8 cellular contexts compared by ENCODE assay signal in the genomic region with DNA sequence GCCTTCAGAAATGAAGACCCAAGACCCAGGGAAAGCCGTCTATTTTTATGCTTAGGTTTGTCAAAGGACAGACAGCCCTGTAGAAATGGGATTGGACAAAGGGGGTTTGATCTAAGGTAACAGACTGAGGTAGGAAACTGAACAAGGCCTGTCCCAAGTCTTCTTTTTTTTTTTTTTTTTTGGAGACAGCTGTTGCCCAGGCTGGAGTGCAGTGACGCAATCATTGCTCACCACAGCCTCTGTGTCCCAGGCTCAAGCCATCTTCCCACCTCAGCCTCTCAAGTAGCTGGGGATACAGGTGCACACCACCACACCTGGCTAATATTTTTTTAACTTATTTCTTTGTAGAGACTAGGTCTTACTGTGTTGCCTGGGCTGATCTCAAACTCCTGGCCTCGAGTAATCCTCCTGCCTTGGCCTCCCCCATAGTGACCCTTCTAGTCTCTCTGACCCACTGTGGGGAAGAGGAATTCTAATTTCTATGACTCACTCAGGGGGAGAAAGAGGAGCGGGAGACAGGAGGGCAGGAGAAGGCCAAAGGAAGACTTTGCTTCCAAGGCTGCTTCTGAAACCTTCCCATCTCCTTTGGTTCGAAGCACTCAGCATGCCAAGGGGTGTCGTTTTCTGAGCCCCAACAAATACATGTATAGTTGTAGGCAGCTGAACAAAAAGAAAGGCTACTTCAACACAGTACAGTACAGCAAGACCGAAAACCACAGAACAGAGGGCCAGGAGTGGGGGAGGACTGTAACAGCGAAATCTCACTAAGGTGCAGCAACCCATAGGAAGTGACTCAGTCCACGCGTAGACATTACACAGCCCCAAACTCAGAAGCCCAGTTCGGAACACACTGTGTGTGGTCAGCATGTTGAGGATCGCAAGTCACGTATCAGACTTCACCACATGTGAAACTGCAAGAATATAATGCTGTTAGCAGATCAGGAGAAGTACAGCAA. TPM values are rescaled to one million over a fixed set of nuclear protein-coding genes. Genes with fewer than 3 reads are reported as not detected.
DNase-seq lines count a peak whose midpoint lies in the region; ATAC-seq and TF ChIP-seq lines count a peak whose summit lies in the region.

No MANE protein-coding gene starts in this region.

- H3K27ac ChIP-seq in CD8-positive, alpha-beta T cell (ENCODE audit: low read depth, low read length): peak overlapping the region; percentile 15
- no peak overlapping the region for H3K27ac ChIP-seq in coronary artery

- H3K4me3 ChIP-seq in CD8-positive, alpha-beta T cell (ENCODE audit: low read depth, low read length): no peak overlapping the region
- no peak overlapping the region for H3K4me3 ChIP-seq in coronary artery

- peak; percentile 15 to 79 (median 65) for DNase-seq in CD8-positive, alpha-beta T cell
- peak; percentile 75 to 82 for DNase-seq in Kasumi-1 (lab: John Stamatoyannopoulos, UW)
- peak; percentile 53 for DNase-seq in activated CD8-positive, alpha-beta memory T cell treated with anti-CD3 and anti-CD28 coated beads, Interleukin-2, amount 50 U/mL, for 1 hour (ENCODE audit: extremely low read depth)
- no peak for DNase-seq in left cardiac atrium
- DNase-seq in stimulated activated effector memory CD8-positive, alpha-beta T cell treated with anti-CD3 and anti-CD28 coated beads, Interleukin-12 subunit alpha, Interleukin-12 subunit beta, amount 100 ng/mL, for 72 hours (ENCODE audit: low spot score in 2 of 2): peak; percentile 57 to 88
- DNase-seq in coronary artery (ENCODE audit: low spot score): no peak
- DNase-seq in NCI-H510A (lab: John Stamatoyannopoulos, UW): no peak

- ATAC-seq in CD8-positive, alpha-beta T cell: peak; percentile 82
- ATAC-seq in GM21529 (IDR thresholded peaks at IDR 0.05; ENCODE audit: unreplicated experiment) (peak; percentile 83), left cardiac atrium (peak; percentile 7 to 53)
- ATAC-seq in stimulated activated effector memory CD8-positive, alpha-beta T cell treated with anti-CD3 and anti-CD28 coated beads, Interleukin-12 subunit alpha, Interleukin-12 subunit beta, amount 100 ng/mL, for 72 hours: peak; percentile 99

- peak overlapping the region; percentile 19 for H3K4me3 Mint-ChIP-seq in CD8-positive, alpha-beta T cell
- peak overlapping the region; percentile 41 for H3K4me3 Mint-ChIP-seq in stimulated activated effector memory CD8-positive, alpha-beta T cell treated with anti-CD3 and anti-CD28 coated beads, Interleukin-12 subunit alpha, Interleukin-12 subunit beta, amount 100 ng/mL, for 72 hours

- TF ChIP-seq CTCF in CD8-positive, alpha-beta T cell (IDR thresholded peaks at IDR 0.05): no peak
- TF ChIP-seq CTCF in coronary artery (IDR thresholded peaks at IDR 0.05): no peak

- no peaks in the 10 kb centered on the region for H3K9me3 ChIP-seq in CD8-positive, alpha-beta T cell (ENCODE audit: low read length)

- POLR2A ChIA-PET in CD8-positive, alpha-beta T cell (lab: Charles Lee): interaction anchor here (0.6 to 2.5 kb wide), 6 partner anchors 9 to 85 kb away, joined by 3 to 14 read pairs (median 4); no protein-coding TSS in a partner anchor

- H3K27me3 ChIP-seq in CD8-positive, alpha-beta T cell (ENCODE audit: insufficient read depth, low read length): no peaks in the 10 kb centered on the region

- peak overlapping the region; percentile 92 for H3K27ac Mint-ChIP-seq in CD8-positive, alpha-beta T cell
- peak overlapping the region; percentile 48 for H3K27ac Mint-ChIP-seq in stimulated activated effector memory CD8-positive, alpha-beta T cell treated with anti-CD3 and anti-CD28 coated beads, Interleukin-12 subunit alpha, Interleukin-12 subunit beta, amount 100 ng/mL, for 72 hours

- intact Hi-C loops in CD8-positive, alpha-beta T cell (cut with DNase I, micrococcal nuclease): loop anchor here in 1 of 2 experiments (1.0 to 2.0 kb wide), 2 partner anchors 10 to 18 kb away; no protein-coding TSS in a partner anchor
- intact Hi-C loops in left cardiac atrium (cut with DNase I): no loop called here

- H3K27me3 Mint-ChIP-seq in CD8-positive, alpha-beta T cell (ENCODE audit: low read depth): no peaks in the 10 kb centered on the region

- H3K4me1 ChIP-seq in CD8-positive, alpha-beta T cell (ENCODE audit: insufficient read depth, low read length): peaks cover 60% of the 10 kb centered on the region

- CTCF ChIA-PET in CD8-positive, alpha-beta T cell (lab: Charles Lee): interaction anchor here (1.1 to 2.0 kb wide), 5 partner anchors 18 to 426 kb away, joined by 3 to 8 read pairs (median 5); no protein-coding TSS in a partner anchor

- H3K4me1 Mint-ChIP-seq in CD8-positive, alpha-beta T cell (ENCODE audit: low read depth): peaks cover 69% of the 10 kb centered on the region
- H3K4me1 Mint-ChIP-seq in stimulated activated effector memory CD8-positive, alpha-beta T cell treated with anti-CD3 and anti-CD28 coated beads, Interleukin-12 subunit alpha, Interleukin-12 subunit beta, amount 100 ng/mL, for 72 hours: peaks cover 74% of the 10 kb centered on the region

- peaks cover 76% of the 10 kb centered on the region for H3K36me3 ChIP-seq in CD8-positive, alpha-beta T cell (ENCODE audit: insufficient read depth, low read length)

- H3K36me3 Mint-ChIP-seq in CD8-positive, alpha-beta T cell: peaks cover 92% of the 10 kb centered on the region
- H3K36me3 Mint-ChIP-seq in stimulated activated effector memory CD8-positive, alpha-beta T cell treated with anti-CD3 and anti-CD28 coated beads, Interleukin-12 subunit alpha, Interleukin-12 subunit beta, amount 100 ng/mL, for 72 hours: peaks cover 99% of the 10 kb centered on the region

- no peaks in the 10 kb centered on the region for H3K9me3 Mint-ChIP-seq in CD8-positive, alpha-beta T cell
- no peaks in the 10 kb centered on the region for H3K9me3 Mint-ChIP-seq in stimulated activated effector memory CD8-positive, alpha-beta T cell treated with anti-CD3 and anti-CD28 coated beads, Interleukin-12 subunit alpha, Interleukin-12 subunit beta, amount 100 ng/mL, for 72 hours

RNA-seq across cellular contexts. Expression of gene TMA7B, which starts 0.9 kb away (rescaled TPM):
- 10 to 100 TPM in 1 of 2 experiments, 1 to 10 TPM in 1; 9.0 to 12.0 TPM for total RNA-seq in CD8-positive, alpha-beta T cell
- total RNA-seq in left cardiac atrium: not detected

RNA-seq across cellular contexts. Expression of gene FAM83F, which starts 33.7 kb away (rescaled TPM):
- 10 to 100 TPM; 17.6 to 23.5 TPM for total RNA-seq in CD8-positive, alpha-beta T cell
- 1 to 10 TPM; 2.2 to 2.4 TPM for total RNA-seq in left cardiac atrium

Comparison
In these comparisons a context has a peak if more than half of its experiments do, and no peak if none do; other contexts are left out.
1. ATAC-seq: peak in every context shown above with its lines; median percentile 99 in stimulated activated effector memory CD8-positive, alpha-beta T cell treated with anti-CD3 and anti-CD28 coated beads, Interleukin-12 subunit alpha, Interleukin-12 subunit beta, amount 100 ng/mL, for 72 hours; 83 in GM21529; 82 in CD8-positive, alpha-beta T cell; 30 in left cardiac atrium.
2. DNase-seq: peak in CD8-positive, alpha-beta T cell (7 of 7), Kasumi-1 (2 of 2), activated CD8-positive, alpha-beta memory T cell treated with anti-CD3 and anti-CD28 coated beads, Interleukin-2, amount 50 U/mL, for 1 hour (single experiment) and stimulated activated effector memory CD8-positive, alpha-beta T cell treated with anti-CD3 and anti-CD28 coated beads, Interleukin-12 subunit alpha, Interleukin-12 subunit beta, amount 100 ng/mL, for 72 hours (2 of 2); none in left cardiac atrium (single experiment), coronary artery (single experiment) and NCI-H510A (single experiment).
3. RNA of gene TMA7B, which starts 0.9 kb away (total RNA-seq): 9.0 to 12.0 TPM in CD8-positive, alpha-beta T cell; not detected in left cardiac atrium; every median in the first group is over 4 times any median in the second.
4. RNA of gene FAM83F, which starts 33.7 kb away (total RNA-seq): 17.6 to 23.5 TPM in CD8-positive, alpha-beta T cell; 2.2 to 2.4 TPM in left cardiac atrium; every median in the first group is over 4 times any median in the second.